8 cellular contexts compared by ENCODE assay signal in genomic region chr19:3586124-3586626, GRCh38. TPM values are rescaled to one million over a fixed set of nuclear protein-coding genes. Genes with fewer than 3 reads are reported as not detected.
A peak's percentile ranks its signal among the peaks of the same experiment; 100 is the strongest.
DNase-seq lines count a peak whose midpoint lies in the region; ATAC-seq and TF ChIP-seq lines count a peak whose summit lies in the region.

No MANE protein-coding gene starts in this region.

- POLR2A ChIA-PET in activated CD4-positive, alpha-beta T cell treated with anti-CD3 and anti-CD28 coated beads for 36 hours (lab: Charles Lee), result interaction anchor here (0.6 kb wide), 1 partner anchor 45 kb away, joined by 7 read pairs; no protein-coding TSS in a partner anchor
- POLR2A ChIA-PET in activated B cell treated with CpG ODN at 0.5 μM for 24 hours (lab: Charles Lee), result interaction anchor here (0.7 kb wide), 1 partner anchor 28 kb away, joined by 3 read pairs; no protein-coding TSS in a partner anchor

- H3K36me3 Mint-ChIP-seq in activated CD4-positive, alpha-beta T cell treated with anti-CD3 and anti-CD28 coated beads for 36 hours (ENCODE audit: low read depth), result no peaks in the 10 kb centered on the region
- no peaks in the 10 kb centered on the region for H3K36me3 Mint-ChIP-seq in activated B cell treated with CpG ODN at 0.5 μM for 24 hours (ENCODE audit: low read depth)

- H3K4me3 Mint-ChIP-seq in activated CD4-positive, alpha-beta T cell treated with anti-CD3 and anti-CD28 coated beads for 36 hours, result no peak overlapping the region
- H3K4me3 Mint-ChIP-seq in activated B cell treated with CpG ODN at 0.5 μM for 24 hours, result peak overlapping the region; percentile 48

- CTCF ChIA-PET in activated CD4-positive, alpha-beta T cell treated with anti-CD3 and anti-CD28 coated beads for 36 hours (lab: Charles Lee), result interaction anchor here (0.6 to 1.4 kb wide), 7 partner anchors 11 to 69 kb away, joined by 3 to 6 read pairs (median 3); no protein-coding TSS in a partner anchor
- CTCF ChIA-PET in activated B cell treated with CpG ODN at 0.5 μM for 24 hours (lab: Charles Lee), result interaction anchor here (1.1 to 3.1 kb wide), 3 partner anchors 33 to 121 kb away, joined by 3 to 15 read pairs (median 5); no protein-coding TSS in a partner anchor

- no peak overlapping the region for H3K27ac Mint-ChIP-seq in activated CD4-positive, alpha-beta T cell treated with anti-CD3 and anti-CD28 coated beads for 36 hours
- H3K27ac Mint-ChIP-seq in activated B cell treated with CpG ODN at 0.5 μM for 24 hours, result no peak overlapping the region

- no peaks in the 10 kb centered on the region for H3K4me1 Mint-ChIP-seq in activated CD4-positive, alpha-beta T cell treated with anti-CD3 and anti-CD28 coated beads for 36 hours
- H3K4me1 Mint-ChIP-seq in activated B cell treated with CpG ODN at 0.5 μM for 24 hours, result no peaks in the 10 kb centered on the region

- intact Hi-C loops in activated CD4-positive, alpha-beta T cell treated with anti-CD3 and anti-CD28 coated beads for 36 hours (cut with DNase I, micrococcal nuclease), result loop anchor here in 1 of 2 experiments (1.0 to 2.0 kb wide), 2 partner anchors 33 to 120 kb away; no protein-coding TSS in a partner anchor
- intact Hi-C loops in activated B cell treated with CpG ODN at 0.5 μM for 24 hours (cut with micrococcal nuclease), result loop anchor here (1.0 kb wide), 2 partner anchors 32 to 120 kb away; no protein-coding TSS in a partner anchor

- ATAC-seq in activated CD4-positive, alpha-beta T cell treated with anti-CD3 and anti-CD28 coated beads for 36 hours, result no peak
- ATAC-seq in activated B cell treated with CpG ODN at 0.5 μM for 24 hours (ENCODE audit: low read depth), result peak; percentile 45

- peak overlapping the region; percentile 61 for H3K4me3 ChIP-seq in fibroblast of villous mesenchyme (ENCODE audit: low read depth, low read length)

- no peaks in the 10 kb centered on the region for H3K9me3 Mint-ChIP-seq in activated CD4-positive, alpha-beta T cell treated with anti-CD3 and anti-CD28 coated beads for 36 hours (ENCODE audit: low read depth)
- no peaks in the 10 kb centered on the region for H3K9me3 Mint-ChIP-seq in activated B cell treated with CpG ODN at 0.5 μM for 24 hours

- no peaks in the 10 kb centered on the region for H3K27me3 Mint-ChIP-seq in activated CD4-positive, alpha-beta T cell treated with anti-CD3 and anti-CD28 coated beads for 36 hours
- H3K27me3 Mint-ChIP-seq in activated B cell treated with CpG ODN at 0.5 μM for 24 hours, result peaks cover 2% of the 10 kb centered on the region

- peak; percentile 63 for DNase-seq in activated CD4-positive, alpha-beta T cell treated with anti-CD3 and anti-CD28 coated beads for 36 hours
- no peak for DNase-seq in activated CD4-positive, alpha-beta T cell treated with anti-CD3 and anti-CD28 coated beads for 1 hour
- DNase-seq in activated B cell treated with CpG ODN at 0.5 μM for 24 hours (peak; percentile 46), fibroblast of villous mesenchyme (ENCODE audit: low read depth) (no peak), cerebellar cortex (ENCODE audit: low spot score) (no peak), dedifferentiated amniotic fluid mesenchymal stem cell (ENCODE audit: extremely low spot score) (no peak), middle frontal gyrus (ENCODE audit: extremely low spot score, low spot score) (no peak)
- DNase-seq in stimulated activated CD4-positive, alpha-beta T cell treated with anti-CD3 and anti-CD28 coated beads, Interleukin-4, amount 100 ng/mL, for 1 hour, result peak; percentile 56

- TF ChIP-seq CTCF in activated B cell treated with CpG ODN at 0.5 μM for 24 hours (IDR thresholded peaks at IDR 0.05), result peak; percentile 45
- TF ChIP-seq CTCF in fibroblast of villous mesenchyme (IDR thresholded peaks at IDR 0.05; ENCODE audit: insufficient read depth, low read depth, low read length), result peak; percentile 63

RNA-seq across cellular contexts. Expression of gene GIPC3, which starts 0.9 kb away (rescaled TPM):
- under 1 TPM; 0.48 to 0.51 TPM for total RNA-seq in activated CD4-positive, alpha-beta T cell treated with anti-CD3 and anti-CD28 coated beads for 36 hours
- 0.24 and 0.29 TPM in 2 replicates for total RNA-seq in activated B cell treated with CpG ODN at 0.5 μM for 24 hours
- 0.32 and 0.43 TPM in 2 replicates for total RNA-seq in fibroblast of villous mesenchyme

RNA-seq across cellular contexts. Expression of gene HMG20B, which starts 13.4 kb away (rescaled TPM):
- 10 to 100 TPM; 59.5 to 62.5 TPM for total RNA-seq in activated CD4-positive, alpha-beta T cell treated with anti-CD3 and anti-CD28 coated beads for 36 hours
- total RNA-seq in activated B cell treated with CpG ODN at 0.5 μM for 24 hours (46.0 and 51.0 TPM in 2 replicates), fibroblast of villous mesenchyme (72.5 and 124 TPM in 2 replicates)

RNA-seq across cellular contexts. Expression of gene TBXA2R, which starts 20.5 kb away (rescaled TPM):
- total RNA-seq in activated CD4-positive, alpha-beta T cell treated with anti-CD3 and anti-CD28 coated beads for 36 hours, result under 1 TPM; 0.64 to 0.72 TPM
- total RNA-seq in activated B cell treated with CpG ODN at 0.5 μM for 24 hours (0.39 and 0.47 TPM in 2 replicates), fibroblast of villous mesenchyme (4.3 and 4.8 TPM in 2 replicates)

RNA-seq across cellular contexts. Expression of gene MFSD12, which starts 28.8 kb away (rescaled TPM):
- 10 to 100 TPM; 44.7 to 46.7 TPM for total RNA-seq in activated CD4-positive, alpha-beta T cell treated with anti-CD3 and anti-CD28 coated beads for 36 hours
- 59.2 and 76.9 TPM in 2 replicates for total RNA-seq in activated B cell treated with CpG ODN at 0.5 μM for 24 hours
- total RNA-seq in fibroblast of villous mesenchyme, result 137 and 139 TPM in 2 replicates

RNA-seq across cellular contexts. Expression of gene CACTIN, which starts 40.4 kb away (rescaled TPM):
- 10 to 100 TPM; 28.0 to 33.6 TPM for total RNA-seq in activated CD4-positive, alpha-beta T cell treated with anti-CD3 and anti-CD28 coated beads for 36 hours
- total RNA-seq in activated B cell treated with CpG ODN at 0.5 μM for 24 hours, result 45.3 and 48.1 TPM in 2 replicates
- total RNA-seq in fibroblast of villous mesenchyme, result 17.7 and 24.8 TPM in 2 replicates

Comparison
In these comparisons a context has a peak if more than half of its experiments do, and no peak if none do; other contexts are left out.
1. DNase-seq: peak in activated CD4-positive, alpha-beta T cell treated with anti-CD3 and anti-CD28 coated beads for 36 hours (single experiment), activated B cell treated with CpG ODN at 0.5 μM for 24 hours (single experiment) and stimulated activated CD4-positive, alpha-beta T cell treated with anti-CD3 and anti-CD28 coated beads, Interleukin-4, amount 100 ng/mL, for 1 hour (single experiment); none in activated CD4-positive, alpha-beta T cell treated with anti-CD3 and anti-CD28 coated beads for 1 hour (single experiment), fibroblast of villous mesenchyme (single experiment), cerebellar cortex (single experiment), dedifferentiated amniotic fluid mesenchymal stem cell (single experiment) and middle frontal gyrus (single experiment).